In genomic region chr15:58444056-58444455, GRCh38 we compare ENCODE assay signal across 21 cellular contexts. TPM values are rescaled to one million over a fixed set of nuclear protein-coding genes. Genes with fewer than 3 reads are reported as not detected.
DNase-seq lines count a peak whose midpoint lies in the region; ATAC-seq and TF ChIP-seq lines count a peak whose summit lies in the region.
"Had no signal": no experiment of that assay in that cellular context is flagged by ENCODE, and none has a peak within 500 bp of the region (broad histone marks: within the 10 kb centered on the region; RNA-seq: fewer than 3 reads in every experiment).

No MANE protein-coding gene starts in this region.

- no peaks in the 10 kb centered on the region; the same call in 2 of the 3 replicates for H3K9me3 Mint-ChIP-seq in GM23338
- H3K9me3 Mint-ChIP-seq: IgD-negative memory B cell, mesothelial cell of epicardium, nephron had no signal

- H3K79me2 ChIP-seq in GM23338 (replicated peaks; ENCODE audit: insufficient read depth): no peaks in the 10 kb centered on the region

- no peaks in the 10 kb centered on the region for H4K20me1 ChIP-seq in GM23338 (replicated peaks; ENCODE audit: insufficient read depth)

- DNase-seq in GM23338 (ENCODE audit: low spot score): no peak
- DNase-seq in SJSA1 (ENCODE audit: low read depth in 1 of 2, low spot score in 2 of 2): peak in 1 of 2 experiments; percentile 55
- no peak for DNase-seq in left lobe of liver (ENCODE audit: low spot score)
- DNase-seq in stomach: no peak
- no peak for DNase-seq in head of caudate nucleus
- DNase-seq: activated CD4-positive, alpha-beta T cell treated with anti-CD3 and anti-CD28 coated beads, Interleukin-2, amount 50 U/mL, for 1 hour; activated gamma-delta T cell treated with Interleukin-2 at 50 U/mL for 16 hours; BE2C; NCI-H1417 treated with DMSO at 0.1 percent for 48 hours; NCI-H524; SK-N-SH had no signal

- no peaks in the 10 kb centered on the region for H3F3A ChIP-seq in GM23338 (replicated peaks; ENCODE audit: low read depth)

- no peak overlapping the region for H3K4me3 Mint-ChIP-seq in GM23338
- H3K4me3 Mint-ChIP-seq: IgD-negative memory B cell, mesothelial cell of epicardium, nephron had no signal

- H3K36me3 Mint-ChIP-seq in GM23338 (ENCODE audit: low read depth): no peaks in the 10 kb centered on the region
- H3K36me3 Mint-ChIP-seq: IgD-negative memory B cell, mesothelial cell of epicardium had no signal

- H3K4me1 ChIP-seq in GM23338 (ENCODE audit: insufficient read depth): peaks cover 37% of the 10 kb centered on the region
- peaks cover 88% of the 10 kb centered on the region for H3K4me1 ChIP-seq in SJSA1 (replicated peaks)
- peaks cover 16 to 59% (median 44%) of the 10 kb centered on the region in 4 donors for H3K4me1 ChIP-seq in stomach

- intact Hi-C loops in stomach (cut with DNase I; ENCODE audit: low total_unique reads): no loop called here
- intact Hi-C loops in head of caudate nucleus (cut with DNase I): no loop called here

- H3K9me3 ChIP-seq in SJSA1 (replicated peaks): no peaks in the 10 kb centered on the region
- no peaks in the 10 kb centered on the region for H3K9me3 ChIP-seq in stomach
- H3K9me3 ChIP-seq: BE2C, SK-N-SH, thoracic aorta had no signal

- H3K27ac Mint-ChIP-seq in GM23338: peak overlapping the region; percentile 25
- H3K27ac Mint-ChIP-seq: IgD-negative memory B cell, mesothelial cell of epicardium, progenitor cell of endocrine pancreas had no signal

- H3K27ac ChIP-seq in GM23338 (ENCODE audit: low read depth) (peak overlapping the region; percentile 81; the same call in 1 of the 2 replicates), SJSA1 (peak overlapping the region; percentile 58), stomach (peak overlapping the region in 3 of 5 donors; percentile 51 to 80 (median 60))
- H3K27ac ChIP-seq: HL-60, thoracic aorta had no signal

- peak overlapping the region; percentile 93 for H2AFZ ChIP-seq in GM23338

- TF ChIP-seq CTCF in GM23338 (conservative IDR thresholded peaks at IDR 0.05; ENCODE audit: low read depth in 2 of 2) (no peak), stomach (IDR thresholded peaks at IDR 0.05) (no peak)

- H3K4me2 ChIP-seq in GM23338: 0 out of 2 replicates have a peak overlapping the region, but pooled peaks have one; percentile 51
- H3K4me2 ChIP-seq: SK-N-SH had no signal

- H3K27me3 Mint-ChIP-seq in GM23338 (ENCODE audit: insufficient read depth, low read depth, poor library complexity): peaks cover 7% of the 10 kb centered on the region
- H3K27me3 Mint-ChIP-seq: IgD-negative memory B cell had no signal

- TF ChIP-seq POLR2A in stomach (IDR thresholded peaks at IDR 0.05): no peak

- WGBS in stomach, 5 donors: 55 to 80% (median 61%) methylated on average over 6 to 7 of the region's 7 CpGs

- peaks cover 41% of the 10 kb centered on the region for H3K4me1 Mint-ChIP-seq in GM23338

- H3K4me3 ChIP-seq in GM23338 (no peak overlapping the region), SJSA1 (no peak overlapping the region), stomach (no peak overlapping the region)
- H3K4me3 ChIP-seq: thoracic aorta had no signal

- no peak for TF ChIP-seq EP300 in stomach (IDR thresholded peaks at IDR 0.05)

- H3K36me3 ChIP-seq in GM23338 (ENCODE audit: insufficient read depth): no peaks in the 10 kb centered on the region
- no peaks in the 10 kb centered on the region for H3K36me3 ChIP-seq in SJSA1
- no peaks in the 10 kb centered on the region for H3K36me3 ChIP-seq in stomach
- H3K36me3 ChIP-seq: BE2C, thoracic aorta had no signal

- no peaks in the 10 kb centered on the region for H3K27me3 ChIP-seq in GM23338 (ENCODE audit: insufficient read depth)
- H3K27me3 ChIP-seq in SJSA1 (replicated peaks): no peaks in the 10 kb centered on the region
- H3K27me3 ChIP-seq in stomach: no peaks in the 10 kb centered on the region
- H3K27me3 ChIP-seq: BE2C had no signal

- H3K9me2 ChIP-seq in GM23338 (ENCODE audit: insufficient read depth): 0 out of 2 replicates have a peak, but pooled peaks cover 6% of the 10 kb centered on the region
- H3K9me2 ChIP-seq: SK-N-SH had no signal

- ATAC-seq in GM23338: peak; percentile 9; the same call in 1 of the 3 replicates
- ATAC-seq in left lobe of liver: peak; percentile 5
- no peak for ATAC-seq in GM18867 (IDR thresholded peaks at IDR 0.05; ENCODE audit: unreplicated experiment)
- no peak for ATAC-seq in HG02885 (IDR thresholded peaks at IDR 0.05; ENCODE audit: poor library complexity, unreplicated experiment)

TF ChIP-seq in GM23338, 12 proteins besides CTCF, POLR2A, EP300 and RAD21 (continues in another document):
- no peak for TF ChIP-seq ZNF114 (CRISPR knock-in tag; IDR thresholded peaks at IDR 0.05)
- no peak for TF ChIP-seq NANOG (IDR thresholded peaks at IDR 0.05; ENCODE audit: borderline replicate concordance)
- TF ChIP-seq ZNF462 (CRISPR knock-in tag; IDR thresholded peaks at IDR 0.05): no peak
- TF ChIP-seq EZH2phosphoT487 (IDR thresholded peaks at IDR 0.05; ENCODE audit: unreplicated experiment): no peak

RNA-seq across cellular contexts. Expression of gene LIPC, which starts 12.3 kb away (rescaled TPM):
- total RNA-seq in GM23338 (2014; rRNA removed; shearing (Covaris generic)): not detected in 2 replicates
- polyA plus RNA-seq in GM23338 (2016; fragmentation: Nextera tagmentation; extraction: Ambion mirVana): not detected in 2 replicates
- 1.1 and 2.2 TPM in 2 replicates for total RNA-seq in SJSA1 (2014; rRNA removed; shearing (Covaris generic))
- 202 TPM for total RNA-seq in left lobe of liver
- 1 to 10 TPM in 1 of 5 donors, under 1 TPM in 1, not detected in 3; 0.58 to 7.5 TPM for total RNA-seq in stomach
- polyA plus RNA-seq in stomach: under 1 TPM in 2 of 3 donors, not detected in 1; 0.23 to 0.93 TPM
- total RNA-seq: MCF 10A, mesothelial cell of epicardium, RPMI7951, thoracic aorta had no signal
- polyA plus RNA-seq: SK-N-SH had no signal

Comparison
In these comparisons a context has a peak if more than half of its experiments do, and no peak if none do; other contexts are left out.
1. ATAC-seq: peak in GM23338 (single experiment) and left lobe of liver (single experiment); none in GM18867 (single experiment) and HG02885 (single experiment).
2. RNA of gene LIPC, which starts 12.3 kb away (total RNA-seq): 202 TPM in left lobe of liver (single experiment); 1.1 to 2.2 TPM in SJSA1, 0.58 to 7.5 TPM in stomach and not detected in GM23338; every median in the first group is over 10 times any median in the second.
3. Peak in every context shown above with its lines, with median percentiles within 50 percentile points of each other: H3K27ac ChIP-seq.